24 cellular contexts compared by ENCODE assay signal in the genomic region with DNA sequence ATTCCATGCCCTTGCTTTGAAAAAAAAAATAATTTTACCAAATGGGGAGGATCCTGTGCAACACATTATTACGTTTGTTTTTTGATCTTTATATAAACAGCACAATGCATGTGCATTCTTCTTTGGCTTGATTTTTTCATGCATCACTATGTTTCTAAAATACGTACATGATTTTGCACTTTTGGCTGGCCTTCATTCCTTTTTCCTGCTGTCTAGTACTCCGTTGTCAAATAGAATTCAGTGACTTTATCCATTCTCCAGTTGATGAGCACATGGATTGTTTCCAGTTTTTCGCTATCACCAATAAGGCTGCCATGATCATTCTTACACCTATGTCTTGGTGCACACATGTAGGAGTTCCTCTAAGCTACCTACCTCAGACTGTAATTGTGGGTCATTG.
"Had no signal": no experiment of that assay in that cellular context is flagged by ENCODE, and none has a peak within 500 bp of the region (broad histone marks: within the 10 kb centered on the region; RNA-seq: fewer than 3 reads in every experiment).

No MANE protein-coding gene starts in this region.

- H3K4me3 Mint-ChIP-seq: activated CD4-positive, alpha-beta T cell treated with anti-CD3 and anti-CD28 coated beads for 36 hours; activated CD8-positive, alpha-beta memory T cell treated with anti-CD3 and anti-CD28 coated beads, Interleukin-2, amount 10 ng/mL, durations not matched to agents 7 days and 5 days; activated T-helper 1 cell treated with anti-CD3 and anti-CD28 coated beads, Interleukin-12 subunit alpha, Interleukin-12 subunit beta, Interleukin-2, Interleukin-4 antibody, amounts not matched to agents 30 ng/mL and 10 ng/mL and 1 ng/mL, durations not matched to agents 14 hours and 24 hours and 36 hours; mesothelial cell of epicardium; nephron; WTC11 had no signal

- H3K36me3 ChIP-seq: heart left ventricle, pancreas, stomach, suprapubic skin, transverse colon had no signal

- DNase-seq: activated CD4-positive, alpha-beta T cell treated with anti-CD3 and anti-CD28 coated beads for 36 hours; activated CD4-positive, alpha-beta T cell treated with anti-CD3 and anti-CD28 coated beads, Interleukin-2, amount 50 U/mL, for 4 hours; activated CD8-positive, alpha-beta memory T cell treated with anti-CD3 and anti-CD28 coated beads, Interleukin-2, amount 10 ng/mL, durations not matched to agents 7 days and 5 days; activated gamma-delta T cell; anterior cingulate cortex; body of pancreas; heart left ventricle; left ventricle myocardium superior; mammary epithelial cell; pancreas; right cardiac atrium; stimulated activated CD4-positive, alpha-beta T cell treated with anti-CD3 and anti-CD28 coated beads, Interleukin-4, amount 100 ng/mL, for 24 hours; stomach; T-helper 1 cell; T-helper 9 cell; transverse colon had no signal

- H3K27ac ChIP-seq: body of pancreas, epithelial cell of prostate, heart left ventricle, pancreas, stomach, suprapubic skin, transverse colon had no signal

- FAIRE-seq: islet of Langerhans, pancreas, urothelium cell line had no signal

- H3K4me3 ChIP-seq: body of pancreas, heart left ventricle, pancreas, stomach, suprapubic skin, transverse colon had no signal

- ATAC-seq: activated CD4-positive, alpha-beta T cell treated with anti-CD3 and anti-CD28 coated beads for 36 hours; activated CD8-positive, alpha-beta memory T cell treated with anti-CD3 and anti-CD28 coated beads, Interleukin-2, amount 10 ng/mL, durations not matched to agents 7 days and 5 days; body of pancreas; heart left ventricle; left ventricle myocardium superior; pancreas; right cardiac atrium; WTC11 had no signal

- H3K9me3 ChIP-seq: body of pancreas, heart left ventricle, pancreas, stomach, suprapubic skin, transverse colon had no signal

- H3K9me3 Mint-ChIP-seq: mesothelial cell of epicardium had no signal

- H3K27ac Mint-ChIP-seq: activated CD4-positive, alpha-beta T cell treated with anti-CD3 and anti-CD28 coated beads for 36 hours; activated CD8-positive, alpha-beta memory T cell treated with anti-CD3 and anti-CD28 coated beads, Interleukin-2, amount 10 ng/mL, durations not matched to agents 7 days and 5 days; activated T-helper 1 cell treated with anti-CD3 and anti-CD28 coated beads, Interleukin-12 subunit alpha, Interleukin-12 subunit beta, Interleukin-2, Interleukin-4 antibody, amounts not matched to agents 30 ng/mL and 10 ng/mL and 1 ng/mL, durations not matched to agents 14 hours and 24 hours and 36 hours; mesothelial cell of epicardium; nephron; WTC11 had no signal

- H3K27me3 Mint-ChIP-seq: activated CD4-positive, alpha-beta T cell treated with anti-CD3 and anti-CD28 coated beads for 36 hours had no signal

- H3K36me3 Mint-ChIP-seq: activated CD8-positive, alpha-beta memory T cell treated with anti-CD3 and anti-CD28 coated beads, Interleukin-2, amount 10 ng/mL, durations not matched to agents 7 days and 5 days; mesothelial cell of epicardium; WTC11 had no signal

- H3K27me3 ChIP-seq: body of pancreas, pancreas, transverse colon had no signal
